1 cellular context compared by ENCODE assay signal in the genomic region with DNA sequence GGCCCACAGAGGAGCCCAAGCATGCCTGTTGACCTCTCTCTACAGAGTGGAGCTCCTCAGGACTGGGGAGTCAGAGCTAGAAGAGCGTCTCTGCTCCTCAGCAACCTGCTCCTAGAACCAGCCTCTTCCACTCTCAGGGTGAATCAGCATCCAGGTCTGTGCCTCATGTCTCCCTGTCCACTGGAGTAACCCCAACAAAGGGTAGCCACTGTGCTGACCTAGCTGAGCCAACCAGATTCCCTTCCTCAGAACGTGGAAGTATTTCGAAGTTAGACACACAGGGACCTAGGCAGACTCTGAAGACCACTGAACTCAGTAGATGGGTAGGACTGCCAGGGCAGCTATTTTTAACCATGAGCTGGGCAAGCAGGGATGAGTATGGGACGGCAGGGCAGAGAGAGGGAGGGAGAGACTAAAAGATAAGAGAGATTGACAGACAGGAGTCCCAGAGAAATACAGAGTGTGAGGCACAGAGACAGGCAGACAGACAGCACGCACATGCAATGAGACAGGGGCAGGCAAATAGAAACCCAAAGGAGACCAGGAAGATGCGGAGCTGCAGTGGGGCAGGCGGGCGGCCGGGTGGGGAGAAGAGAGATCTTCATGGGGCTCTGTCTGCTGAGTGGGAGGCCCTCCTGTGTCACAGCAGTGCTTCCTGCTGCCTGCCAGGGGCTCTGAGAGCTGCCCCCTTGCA.
TF ChIP-seq lines count a peak whose summit lies in the region.

No MANE protein-coding gene starts in this region.

TF ChIP-seq in K562, 482 proteins besides CTCF, POLR2A, EP300 and RAD21 (continued from another document and continues in another):
- TF ChIP-seq ZNF431 (CRISPR knock-in tag; IDR thresholded peaks at IDR 0.05) (no peak), TCF3 (CRISPR knock-in tag; IDR thresholded peaks at IDR 0.05) (no peak), ZNF282 (CRISPR knock-in tag; IDR thresholded peaks at IDR 0.05) (no peak), ZNF766 (CRISPR knock-in tag; conservative IDR thresholded peaks at IDR 0.05) (no peak; the same call in 1 of the 2 replicates), FOXP4 (CRISPR knock-in tag; IDR thresholded peaks at IDR 0.05; ENCODE audit: borderline replicate concordance) (no peak), ATF2 (CRISPR knock-in tag; IDR thresholded peaks at IDR 0.05) (no peak), ARID4B (CRISPR knock-in tag; IDR thresholded peaks at IDR 0.05) (no peak), GATAD2A (IDR thresholded peaks at IDR 0.05) (peak; percentile 73), NCOA4 (IDR thresholded peaks at IDR 0.05; ENCODE audit: partially characterized antibody) (no peak), TCFL5 (CRISPR knock-in tag; conservative IDR thresholded peaks at IDR 0.05) (no peak), EP400 (IDR thresholded peaks at IDR 0.05) (peak; percentile 47; the same call in 1 of the 2 replicates), MTA3 (IDR thresholded peaks at IDR 0.05; ENCODE audit: borderline replicate concordance) (peak; percentile 74; the same call in 1 of the 2 replicates), ZNF57 (CRISPR knock-in tag; IDR thresholded peaks at IDR 0.05) (no peak), RBM39 (optimal IDR thresholded peaks at IDR 0.05; ENCODE audit: low read depth, low read length) (no peak), EWSR1 (IDR thresholded peaks at IDR 0.05; ENCODE audit: borderline replicate concordance, low read depth, partially characterized antibody) (no peak), HDAC1 (IDR thresholded peaks at IDR 0.05) (peak in 1 of 2 experiments; percentile 67; a peak in 1 of 4 replicates), STAG1 (CRISPR knock-in tag; IDR thresholded peaks at IDR 0.05; ENCODE audit: borderline replicate concordance) (no peak), HIVEP1 (CRISPR knock-in tag; IDR thresholded peaks at IDR 0.05) (no peak), TEAD4 (IDR thresholded peaks at IDR 0.05; ENCODE audit: low read length) (no peak), TEAD4 (CRISPR knock-in tag; IDR thresholded peaks at IDR 0.05; ENCODE audit: borderline replicate concordance) (no peak), NFYB (IDR thresholded peaks at IDR 0.05; ENCODE audit: extremely low read depth, insufficient read length) (no peak), FIP1L1 (IDR thresholded peaks at IDR 0.05; ENCODE audit: low read depth, low read length, poor library complexity, severe bottlenecking) (no peak), ZBTB11 (CRISPR knock-in tag; IDR thresholded peaks at IDR 0.05) (no peak)
- TF ChIP-seq, protein P1, sequence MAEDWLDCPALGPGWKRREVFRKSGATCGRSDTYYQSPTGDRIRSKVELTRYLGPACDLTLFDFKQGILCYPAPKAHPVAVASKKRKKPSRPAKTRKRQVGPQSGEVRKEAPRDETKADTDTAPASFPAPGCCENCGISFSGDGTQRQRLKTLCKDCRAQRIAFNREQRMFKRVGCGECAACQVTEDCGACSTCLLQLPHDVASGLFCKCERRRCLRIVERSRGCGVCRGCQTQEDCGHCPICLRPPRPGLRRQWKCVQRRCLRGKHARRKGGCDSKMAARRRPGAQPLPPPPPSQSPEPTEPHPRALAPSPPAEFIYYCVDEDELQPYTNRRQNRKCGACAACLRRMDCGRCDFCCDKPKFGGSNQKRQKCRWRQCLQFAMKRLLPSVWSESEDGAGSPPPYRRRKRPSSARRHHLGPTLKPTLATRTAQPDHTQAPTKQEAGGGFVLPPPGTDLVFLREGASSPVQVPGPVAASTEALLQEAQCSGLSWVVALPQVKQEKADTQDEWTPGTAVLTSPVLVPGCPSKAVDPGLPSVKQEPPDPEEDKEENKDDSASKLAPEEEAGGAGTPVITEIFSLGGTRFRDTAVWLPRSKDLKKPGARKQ (CRISPR knock-in tag; IDR thresholded peaks at IDR 0.05): no peak
- TF ChIP-seq, protein P2, sequence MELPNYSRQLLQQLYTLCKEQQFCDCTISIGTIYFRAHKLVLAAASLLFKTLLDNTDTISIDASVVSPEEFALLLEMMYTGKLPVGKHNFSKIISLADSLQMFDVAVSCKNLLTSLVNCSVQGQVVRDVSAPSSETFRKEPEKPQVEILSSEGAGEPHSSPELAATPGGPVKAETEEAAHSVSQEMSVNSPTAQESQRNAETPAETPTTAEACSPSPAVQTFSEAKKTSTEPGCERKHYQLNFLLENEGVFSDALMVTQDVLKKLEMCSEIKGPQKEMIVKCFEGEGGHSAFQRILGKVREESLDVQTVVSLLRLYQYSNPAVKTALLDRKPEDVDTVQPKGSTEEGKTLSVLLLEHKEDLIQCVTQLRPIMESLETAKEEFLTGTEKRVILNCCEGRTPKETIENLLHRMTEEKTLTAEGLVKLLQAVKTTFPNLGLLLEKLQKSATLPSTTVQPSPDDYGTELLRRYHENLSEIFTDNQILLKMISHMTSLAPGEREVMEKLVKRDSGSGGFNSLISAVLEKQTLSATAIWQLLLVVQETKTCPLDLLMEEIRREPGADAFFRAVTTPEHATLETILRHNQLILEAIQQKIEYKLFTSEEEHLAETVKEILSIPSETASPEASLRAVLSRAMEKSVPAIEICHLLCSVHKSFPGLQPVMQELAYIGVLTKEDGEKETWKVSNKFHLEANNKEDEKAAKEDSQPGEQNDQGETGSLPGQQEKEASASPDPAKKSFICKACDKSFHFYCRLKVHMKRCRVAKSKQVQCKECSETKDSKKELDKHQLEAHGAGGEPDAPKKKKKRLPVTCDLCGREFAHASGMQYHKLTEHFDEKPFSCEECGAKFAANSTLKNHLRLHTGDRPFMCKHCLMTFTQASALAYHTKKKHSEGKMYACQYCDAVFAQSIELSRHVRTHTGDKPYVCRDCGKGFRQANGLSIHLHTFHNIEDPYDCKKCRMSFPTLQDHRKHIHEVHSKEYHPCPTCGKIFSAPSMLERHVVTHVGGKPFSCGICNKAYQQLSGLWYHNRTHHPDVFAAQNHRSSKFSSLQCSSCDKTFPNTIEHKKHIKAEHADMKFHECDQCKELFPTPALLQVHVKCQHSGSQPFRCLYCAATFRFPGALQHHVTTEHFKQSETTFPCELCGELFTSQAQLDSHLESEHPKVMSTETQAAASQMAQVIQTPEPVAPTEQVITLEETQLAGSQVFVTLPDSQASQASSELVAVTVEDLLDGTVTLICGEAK (IDR thresholded peaks at IDR 0.05): no peak
- TF ChIP-seq, protein P2 (CRISPR knock-in tag; IDR thresholded peaks at IDR 0.05): no peak
- TF ChIP-seq, protein P3, sequence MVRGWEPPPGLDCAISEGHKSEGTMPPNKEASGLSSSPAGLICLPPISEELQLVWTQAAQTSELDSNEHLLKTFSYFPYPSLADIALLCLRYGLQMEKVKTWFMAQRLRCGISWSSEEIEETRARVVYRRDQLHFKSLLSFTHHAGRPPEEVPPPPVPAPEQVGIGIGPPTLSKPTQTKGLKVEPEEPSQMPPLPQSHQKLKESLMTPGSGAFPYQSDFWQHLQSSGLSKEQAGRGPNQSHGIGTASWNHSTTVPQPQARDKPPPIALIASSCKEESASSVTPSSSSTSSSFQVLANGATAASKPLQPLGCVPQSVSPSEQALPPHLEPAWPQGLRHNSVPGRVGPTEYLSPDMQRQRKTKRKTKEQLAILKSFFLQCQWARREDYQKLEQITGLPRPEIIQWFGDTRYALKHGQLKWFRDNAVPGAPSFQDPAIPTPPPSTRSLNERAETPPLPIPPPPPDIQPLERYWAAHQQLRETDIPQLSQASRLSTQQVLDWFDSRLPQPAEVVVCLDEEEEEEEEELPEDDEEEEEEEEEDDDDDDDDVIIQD (CRISPR knock-in tag; IDR thresholded peaks at IDR 0.05): no peak
